9 cellular contexts compared by ENCODE assay signal in genomic region chr6:34531580-34532201, GRCh38. TPM values are rescaled to one million over a fixed set of nuclear protein-coding genes. Genes with fewer than 3 reads are reported as not detected.
DNase-seq lines count a peak whose midpoint lies in the region; ATAC-seq and TF ChIP-seq lines count a peak whose summit lies in the region.
"Had no signal": no experiment of that assay in that cellular context is flagged by ENCODE, and none has a peak within 500 bp of the region (broad histone marks: within the 10 kb centered on the region; RNA-seq: fewer than 3 reads in every experiment).

No MANE protein-coding gene starts in this region.

- H3K36me3 Mint-ChIP-seq in activated naive CD4-positive, alpha-beta T cell treated with anti-CD3 and anti-CD28 coated beads, Interleukin-2, amount 10 ng/mL, durations not matched to agents 7 days and 5 days = no peaks in the 10 kb centered on the region
- no peaks in the 10 kb centered on the region for H3K36me3 Mint-ChIP-seq in activated naive CD4-positive, alpha-beta T cell treated with anti-CD3 and anti-CD28 coated beads for 36 hours (ENCODE audit: low read depth)
- H3K36me3 Mint-ChIP-seq in chondrocyte (ENCODE audit: low read depth) = no peaks in the 10 kb centered on the region

- WGBS in thyroid gland, 2 donors = 91 to 93% methylated on average over 26 to 29 of the region's 29 CpGs

- TF ChIP-seq CTCF in chondrocyte (IDR thresholded peaks at IDR 0.05) (no peak), thyroid gland (IDR thresholded peaks at IDR 0.05) (no peak)

- peaks cover 9% of the 10 kb centered on the region for H3K27me3 Mint-ChIP-seq in activated naive CD4-positive, alpha-beta T cell treated with anti-CD3 and anti-CD28 coated beads, Interleukin-2, amount 10 ng/mL, durations not matched to agents 7 days and 5 days
- no peaks in the 10 kb centered on the region for H3K27me3 Mint-ChIP-seq in activated naive CD4-positive, alpha-beta T cell treated with anti-CD3 and anti-CD28 coated beads for 36 hours (ENCODE audit: low read depth)
- no peaks in the 10 kb centered on the region for H3K27me3 Mint-ChIP-seq in chondrocyte (ENCODE audit: low read depth)

- no peak for ATAC-seq in GM19328 (IDR thresholded peaks at IDR 0.05; ENCODE audit: unreplicated experiment)
- no peak for ATAC-seq in HG02588 (IDR thresholded peaks at IDR 0.05; ENCODE audit: unreplicated experiment)
- ATAC-seq in HG02885 (IDR thresholded peaks at IDR 0.05; ENCODE audit: poor library complexity, unreplicated experiment) = no peak

- intact Hi-C loops in activated naive CD4-positive, alpha-beta T cell treated with anti-CD3 and anti-CD28 coated beads for 36 hours (cut with micrococcal nuclease) = no loop called here
- intact Hi-C loops in thyroid gland (cut with DNase I) = no loop called here

- H3K4me3 ChIP-seq in thyroid gland (replicated peaks in 1 of 3) = no peak overlapping the region

- no peak overlapping the region for H3K4me3 Mint-ChIP-seq in activated naive CD4-positive, alpha-beta T cell treated with anti-CD3 and anti-CD28 coated beads, Interleukin-2, amount 10 ng/mL, durations not matched to agents 7 days and 5 days
- H3K4me3 Mint-ChIP-seq in activated naive CD4-positive, alpha-beta T cell treated with anti-CD3 and anti-CD28 coated beads for 36 hours = no peak overlapping the region
- peak overlapping the region; percentile 71 for H3K4me3 Mint-ChIP-seq in chondrocyte (ENCODE audit: unreplicated experiment)

- peak in 1 of 2 donors; percentile 33 for TF ChIP-seq POLR2A in thyroid gland (IDR thresholded peaks at IDR 0.05)

- no peaks in the 10 kb centered on the region for H3K36me3 ChIP-seq in thyroid gland

- H3K9me3 ChIP-seq in thyroid gland = no peaks in the 10 kb centered on the region

- peaks cover 13 to 23% of the 10 kb centered on the region in 2 donors for H3K4me1 ChIP-seq in thyroid gland

- no peaks in the 10 kb centered on the region for H3K27me3 ChIP-seq in thyroid gland

- peaks cover 8% of the 10 kb centered on the region for H3K4me1 Mint-ChIP-seq in activated naive CD4-positive, alpha-beta T cell treated with anti-CD3 and anti-CD28 coated beads, Interleukin-2, amount 10 ng/mL, durations not matched to agents 7 days and 5 days
- peaks cover 6% of the 10 kb centered on the region for H3K4me1 Mint-ChIP-seq in activated naive CD4-positive, alpha-beta T cell treated with anti-CD3 and anti-CD28 coated beads for 36 hours (ENCODE audit: low read depth)
- H3K4me1 Mint-ChIP-seq in chondrocyte (ENCODE audit: low read depth) = peaks cover 8% of the 10 kb centered on the region

- CTCF ChIA-PET in activated naive CD4-positive, alpha-beta T cell treated with anti-CD3 and anti-CD28 coated beads, Interleukin-2, amount 10 ng/mL, durations not matched to agents 7 days and 5 days (lab: Charles Lee) = no interaction called here
- CTCF ChIA-PET in activated naive CD4-positive, alpha-beta T cell treated with anti-CD3 and anti-CD28 coated beads for 36 hours (lab: Charles Lee) = no interaction called here

- DNase-seq in activated naive CD4-positive, alpha-beta T cell treated with anti-CD3 and anti-CD28 coated beads, Interleukin-2, amount 10 ng/mL, durations not matched to agents 7 days and 5 days = no peak
- DNase-seq in activated naive CD4-positive, alpha-beta T cell treated with anti-CD3 and anti-CD28 coated beads for 36 hours = no peak
- DNase-seq in chondrocyte (ENCODE audit: low spot score) = no peak
- peak; percentile 92 for DNase-seq in left kidney (ENCODE audit: low read depth, low spot score)
- peak; percentile 10 to 14 for DNase-seq in thyroid gland
- DNase-seq: NCI-H1930 had no signal

- H3K27ac ChIP-seq in thyroid gland = no peak overlapping the region

- H3K9me3 Mint-ChIP-seq in activated naive CD4-positive, alpha-beta T cell treated with anti-CD3 and anti-CD28 coated beads, Interleukin-2, amount 10 ng/mL, durations not matched to agents 7 days and 5 days = no peaks in the 10 kb centered on the region
- no peaks in the 10 kb centered on the region for H3K9me3 Mint-ChIP-seq in activated naive CD4-positive, alpha-beta T cell treated with anti-CD3 and anti-CD28 coated beads for 36 hours
- H3K9me3 Mint-ChIP-seq in chondrocyte (ENCODE audit: low read depth) = no peaks in the 10 kb centered on the region

- H3K27ac Mint-ChIP-seq in activated naive CD4-positive, alpha-beta T cell treated with anti-CD3 and anti-CD28 coated beads, Interleukin-2, amount 10 ng/mL, durations not matched to agents 7 days and 5 days = peak overlapping the region; percentile 24
- no peak overlapping the region for H3K27ac Mint-ChIP-seq in activated naive CD4-positive, alpha-beta T cell treated with anti-CD3 and anti-CD28 coated beads for 36 hours
- H3K27ac Mint-ChIP-seq in chondrocyte (ENCODE audit: unreplicated experiment) = peak overlapping the region; percentile 75

RNA-seq across cellular contexts. Expression of gene SPDEF, which starts 24.4 kb away (rescaled TPM):
- under 1 TPM; 0.24 to 0.35 TPM for total RNA-seq in activated naive CD4-positive, alpha-beta T cell treated with anti-CD3 and anti-CD28 coated beads for 36 hours
- total RNA-seq in chondrocyte (0.10 TPM in 1 of 3 replicates, not detected in the others), thyroid gland (not detected)

Comparison
In these comparisons a context has a peak if more than half of its experiments do, and no peak if none do; other contexts are left out.
1. DNase-seq: peak in left kidney (single experiment) and thyroid gland (2 of 2); none in activated naive CD4-positive, alpha-beta T cell treated with anti-CD3 and anti-CD28 coated beads, Interleukin-2, amount 10 ng/mL, durations not matched to agents 7 days and 5 days (single experiment), activated naive CD4-positive, alpha-beta T cell treated with anti-CD3 and anti-CD28 coated beads for 36 hours (single experiment) and chondrocyte (single experiment).